In genomic region chr1:164895026-164895907, GRCh38 we compare ENCODE assay signal across 19 cellular contexts.
DNase-seq lines count a peak whose midpoint lies in the region; ATAC-seq and TF ChIP-seq lines count a peak whose summit lies in the region.
"Had no signal": no experiment of that assay in that cellular context is flagged by ENCODE, and none has a peak within 500 bp of the region (broad histone marks: within the 10 kb centered on the region; RNA-seq: fewer than 3 reads in every experiment).

No MANE protein-coding gene starts in this region.

- peaks cover 5 to 14% (median 6%) of the 10 kb centered on the region in 5 experiments for H3K9me3 Mint-ChIP-seq in brain
- H3K9me3 Mint-ChIP-seq in progenitor cell of endocrine pancreas (ENCODE audit: low read depth) = peaks cover 10% of the 10 kb centered on the region

- H3K4me3 Mint-ChIP-seq in brain = no peak overlapping the region
- H3K4me3 Mint-ChIP-seq in progenitor cell of endocrine pancreas (ENCODE audit: low read depth) = no peak overlapping the region

- H3K36me3 Mint-ChIP-seq in brain (no peaks in the 10 kb centered on the region), progenitor cell of endocrine pancreas (ENCODE audit: insufficient read depth) (no peaks in the 10 kb centered on the region)

- H3K4me1 Mint-ChIP-seq in brain = peaks cover 12% of the 10 kb centered on the region
- no peaks in the 10 kb centered on the region for H3K4me1 Mint-ChIP-seq in progenitor cell of endocrine pancreas (ENCODE audit: low read depth)

- H3K27me3 Mint-ChIP-seq in brain = peaks cover 40% of the 10 kb centered on the region
- no peaks in the 10 kb centered on the region for H3K27me3 Mint-ChIP-seq in progenitor cell of endocrine pancreas

- TF ChIP-seq CTCF in brain (conservative IDR thresholded peaks at IDR 0.05) = no peak
- no peak for TF ChIP-seq CTCF in progenitor cell of endocrine pancreas (IDR thresholded peaks at IDR 0.05; ENCODE audit: unreplicated experiment)

- intact Hi-C loops in Right ventricle myocardium inferior (cut with DNase I) = loop anchor here (5.0 kb wide), 1 partner anchor 33 kb away; no protein-coding TSS in a partner anchor
- intact Hi-C loops in cardiac septum (cut with DNase I) = no loop called here
- intact Hi-C loops in left ventricle myocardium superior (cut with micrococcal nuclease) = no loop called here

- ATAC-seq in Right ventricle myocardium inferior (peak; percentile 89), left ventricle myocardium superior (peak; percentile 85), HG03460 (IDR thresholded peaks at IDR 0.05; ENCODE audit: unreplicated experiment) (no peak)
- ATAC-seq: K562, SK-N-SH treated with all-trans-retinoic acid at 6 μM for 48 hours had no signal

- H3K27ac Mint-ChIP-seq in brain (peak overlapping the region in 4 of 5 experiments; percentile 6 to 69 (median 30)), progenitor cell of endocrine pancreas (peak overlapping the region; percentile 34)

- DNase-seq in Right ventricle myocardium inferior (ENCODE audit: missing footprints) = peak; percentile 37
- no peak for DNase-seq in cardiac septum (ENCODE audit: low spot score)
- DNase-seq in left ventricle myocardium superior = peak; percentile 42
- no peak for DNase-seq in progenitor cell of endocrine pancreas (ENCODE audit: low spot score, unreplicated experiment)
- no peak for DNase-seq in OCI-M1 (lab: John Stamatoyannopoulos, UW)
- DNase-seq in 8988T = no peak
- DNase-seq: C1 segment of cervical spinal cord, DMS79 treated with DMSO at 0.1 percent for 48 hours, H7, NCI-H1436 treated with DMSO at 0.1 percent for 48 hours, NCI-H2029 treated with DMSO at 0.1 percent for 48 hours, NCI-H2171 treated with DMSO at 0.1 percent for 48 hours, NCI-H510A, Peyer's patch, SHP77 treated with DMSO at 0.1 percent for 48 hours had no signal

Comparison
In these comparisons a context has a peak if more than half of its experiments do, and no peak if none do; other contexts are left out.
1. DNase-seq: peak in Right ventricle myocardium inferior (single experiment) and left ventricle myocardium superior (single experiment); none in cardiac septum (single experiment), progenitor cell of endocrine pancreas (single experiment), OCI-M1 (single experiment) and 8988T (single experiment).